Comparison of ENCODE assay signal across 16 cellular contexts in the genomic region with DNA sequence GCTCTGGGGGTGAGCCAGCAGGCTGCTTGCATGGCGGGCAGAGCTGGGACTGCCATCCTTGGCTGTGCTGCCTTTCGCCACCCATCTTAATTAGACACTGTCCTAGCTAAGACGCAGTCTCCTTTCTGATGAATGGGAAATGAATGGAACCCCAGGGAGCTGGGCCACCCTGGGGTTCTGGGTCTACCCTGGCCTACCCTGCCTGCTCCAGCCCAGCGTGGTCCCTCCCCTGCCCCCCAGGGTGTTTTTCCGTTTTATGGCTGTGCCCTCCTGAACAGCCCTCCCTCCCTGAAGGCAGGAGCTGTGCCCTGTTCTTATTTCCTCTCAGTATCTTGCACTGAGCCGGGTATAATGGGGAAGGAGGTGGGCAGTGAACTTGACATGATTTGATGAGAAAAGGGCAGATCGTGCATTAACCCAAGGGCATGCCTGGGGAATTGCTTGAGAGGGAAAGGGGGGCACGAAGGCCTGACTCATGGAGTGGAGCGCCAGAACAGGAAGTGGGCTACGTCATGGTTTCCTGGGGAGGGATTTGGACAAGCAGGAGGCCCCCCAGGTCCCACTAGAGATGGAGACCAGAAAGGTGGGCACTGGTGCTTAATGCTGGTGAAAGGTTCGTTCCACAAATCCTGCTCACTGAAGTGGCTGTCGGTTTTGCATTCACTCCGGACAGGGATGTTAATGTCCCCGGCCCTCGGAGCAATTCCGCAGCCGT.
DNase-seq lines count a peak whose midpoint lies in the region; FAIRE-seq and TF ChIP-seq lines count a peak whose summit lies in the region.
"Had no signal": no experiment of that assay in that cellular context is flagged by ENCODE, and none has a peak within 500 bp of the region (broad histone marks: within the 10 kb centered on the region; RNA-seq: fewer than 3 reads in every experiment).

No MANE protein-coding gene starts in this region.

- no peak overlapping the region for H3K4me2 ChIP-seq in neuronal stem cell (ENCODE audit: insufficient read depth, low read length, poor library complexity, severe bottlenecking)

- no peak overlapping the region for H2BK12ac ChIP-seq in neuronal stem cell (ENCODE audit: low read length)

- H3K9me3 ChIP-seq in neuronal stem cell (replicated peaks in 1 of 2; ENCODE audit: control insufficient read depth in 2 of 2, insufficient read depth in 1 of 2, low read depth in 1 of 2, low read length in 2 of 2) (no peaks in the 10 kb centered on the region), kidney (ENCODE audit: control insufficient read depth in 1 of 2, low read length in 2 of 2) (no peaks in the 10 kb centered on the region)
- H3K9me3 ChIP-seq in CD8-positive, alpha-beta memory T cell (ENCODE audit: low read length), result no peaks in the 10 kb centered on the region
- H3K9me3 ChIP-seq: body of pancreas had no signal

- H2BK5ac ChIP-seq in neuronal stem cell (ENCODE audit: low read length), result no peak overlapping the region

- no peaks in the 10 kb centered on the region for H3K36me3 Mint-ChIP-seq in CD8-positive, alpha-beta memory T cell
- H3K36me3 Mint-ChIP-seq: CD4-positive, CD25-positive, alpha-beta regulatory T cell had no signal

- H3K27ac ChIP-seq in neuronal stem cell (replicated peaks; ENCODE audit: low read length) (no peak overlapping the region), kidney (ENCODE audit: low read depth in 2 of 2, low read length in 2 of 2) (peak overlapping the region in 1 of 2 donors; percentile 27)
- H3K27ac ChIP-seq in CD8-positive, alpha-beta memory T cell (ENCODE audit: low read depth, low read length), result no peak overlapping the region

- POLR2A ChIA-PET in CD8-positive, alpha-beta memory T cell (lab: Charles Lee), result no interaction called here

- no peak overlapping the region for H3K27ac Mint-ChIP-seq in CD8-positive, alpha-beta memory T cell
- H3K27ac Mint-ChIP-seq: T-helper 1 cell treated with Interleukin-12 subunit alpha and Interleukin-12 subunit beta and Interleukin-4 antibody, amounts not matched to agents 30 μg/mL and 1 μg/mL, for 36 hours had no signal

- intact Hi-C loops in lower leg skin (cut with DNase I; ENCODE audit: low total_unique reads), result no loop called here
- intact Hi-C loops in kidney (cut with DNase I), result no loop called here

- no peak for FAIRE-seq in frontal cortex (lab: Jason Lieb, UNC)
- FAIRE-seq in kidney (lab: Jason Lieb, UNC), result no peak

- no peak overlapping the region for H3K9ac ChIP-seq in neuronal stem cell (ENCODE audit: low read depth, low read length, poor library complexity)
- no peak overlapping the region for H3K9ac ChIP-seq in kidney (ENCODE audit: low read length in 2 of 2)

- no CpG with 5 or more reads among the region's 17 CpGs for WGBS in neuronal stem cell (ENCODE audit: extremely low coverage in 2 of 2, insufficient read length in 2 of 2, insufficient replicate concordance in 1 of 2), 2 donors
- 75 to 78% methylated on average over 16 to 17 of the region's 17 CpGs for WGBS in lower leg skin, 2 donors

- no peak overlapping the region for H3K18ac ChIP-seq in neuronal stem cell (ENCODE audit: low read length)

- no peak for TF ChIP-seq POLR2A in lower leg skin (IDR thresholded peaks at IDR 0.05)

- H4K8ac ChIP-seq in neuronal stem cell (ENCODE audit: low read depth, low read length), result no peak overlapping the region

- TF ChIP-seq CTCF in cardiac fibroblast (IDR thresholded peaks at IDR 0.05; ENCODE audit: low read depth, low read length) (no peak), lower leg skin (IDR thresholded peaks at IDR 0.05) (no peak), kidney (IDR thresholded peaks at IDR 0.05; ENCODE audit: borderline replicate concordance, extremely low read depth, insufficient read depth) (no peak)

- DNase-seq in Daoy (ENCODE audit: low read depth) (peak; percentile 77), NCI-H146 (lab: John Stamatoyannopoulos, UW) (peak; percentile 79), cardiac fibroblast (ENCODE audit: low read depth in 2 of 2) (peak; percentile 45 to 64), neuronal stem cell (ENCODE audit: low spot score) (no peak), lower leg skin (ENCODE audit: low spot score in 2 of 2) (no peak), frontal cortex (ENCODE audit: low spot score in 2 of 2) (no peak), kidney (no peak)
- DNase-seq in CD8-positive, alpha-beta memory T cell, result no peak
- DNase-seq: activated CD4-positive, alpha-beta T cell treated with anti-CD3 and anti-CD28 coated beads, Interleukin-2, amount 50 U/mL, for 1 hour; CD4-positive, CD25-positive, alpha-beta regulatory T cell; GDM1; kidney glomerular epithelial cell; naive thymus-derived CD8-positive, alpha-beta T cell; OCI-M1 had no signal

- H3K79me1 ChIP-seq in neuronal stem cell (ENCODE audit: low read depth, low read length), result no peaks in the 10 kb centered on the region

- no peaks in the 10 kb centered on the region for H3K36me3 ChIP-seq in neuronal stem cell (replicated peaks in 1 of 2; ENCODE audit: control insufficient read depth in 2 of 2, insufficient read depth in 2 of 2, low read length in 2 of 2)
- H3K36me3 ChIP-seq in kidney (ENCODE audit: control insufficient read depth in 1 of 2, insufficient read depth in 2 of 2, low read length in 2 of 2), result no peaks in the 10 kb centered on the region
- no peaks in the 10 kb centered on the region for H3K36me3 ChIP-seq in CD8-positive, alpha-beta memory T cell (ENCODE audit: insufficient read depth, low read length)

- no peaks in the 10 kb centered on the region for H3K4me1 Mint-ChIP-seq in CD8-positive, alpha-beta memory T cell

- H3K4me3 ChIP-seq in cardiac fibroblast (replicated peaks in 1 of 2; ENCODE audit: low read depth in 2 of 2, low read length in 2 of 2), result no peak overlapping the region
- H3K4me3 ChIP-seq in neuronal stem cell (ENCODE audit: low read length in 2 of 2), result peak overlapping the region in 1 of 2 donors; percentile 27
- no peak overlapping the region for H3K4me3 ChIP-seq in lower leg skin (ENCODE audit: low read depth, poor library complexity, severe bottlenecking)
- H3K4me3 ChIP-seq in kidney (ENCODE audit: low read length in 2 of 2), result no peak overlapping the region
- H3K4me3 ChIP-seq in CD8-positive, alpha-beta memory T cell (ENCODE audit: low read length), result no peak overlapping the region
- H3K4me3 ChIP-seq: body of pancreas had no signal

- H2AFZ ChIP-seq in neuronal stem cell (ENCODE audit: low read length), result peak overlapping the region; percentile 38

- H3K27me3 ChIP-seq in neuronal stem cell (ENCODE audit: control insufficient read depth in 3 of 3, insufficient read depth in 3 of 3, low read depth in 1 of 3, low read length in 3 of 3), result no peaks in the 10 kb centered on the region
- no peaks in the 10 kb centered on the region for H3K27me3 ChIP-seq in CD8-positive, alpha-beta memory T cell (ENCODE audit: insufficient read depth, low read length, poor library complexity, severe bottlenecking)
- H3K27me3 ChIP-seq: body of pancreas had no signal

- no peaks in the 10 kb centered on the region for H3K9me3 Mint-ChIP-seq in CD8-positive, alpha-beta memory T cell
- H3K9me3 Mint-ChIP-seq: naive thymus-derived CD8-positive, alpha-beta T cell; T-helper 1 cell treated with Interleukin-12 subunit alpha and Interleukin-12 subunit beta and Interleukin-4 antibody, amounts not matched to agents 30 μg/mL and 1 μg/mL, for 36 hours had no signal

- peaks cover 5 to 28% of the 10 kb centered on the region in 2 donors for H3K4me1 ChIP-seq in neuronal stem cell (ENCODE audit: control insufficient read depth in 2 of 2, insufficient read depth in 1 of 2, low read depth in 1 of 2, low read length in 2 of 2)
- peaks cover 0 to 3% of the 10 kb centered on the region in 2 donors for H3K4me1 ChIP-seq in kidney (ENCODE audit: control insufficient read depth in 1 of 2, insufficient read depth in 1 of 2, low read depth in 1 of 2, low read length in 2 of 2)
- H3K4me1 ChIP-seq in CD8-positive, alpha-beta memory T cell (ENCODE audit: insufficient read depth, low read length), result no peaks in the 10 kb centered on the region
- H3K4me1 ChIP-seq: body of pancreas had no signal

- H4K91ac ChIP-seq in neuronal stem cell (ENCODE audit: low read depth, low read length, poor library complexity), result no peak overlapping the region

- H2BK15ac ChIP-seq in neuronal stem cell (ENCODE audit: low read length), result no peak overlapping the region

- H3K4me3 Mint-ChIP-seq in CD8-positive, alpha-beta memory T cell, result no peak overlapping the region
- H3K4me3 Mint-ChIP-seq: CD4-positive, CD25-positive, alpha-beta regulatory T cell; naive thymus-derived CD8-positive, alpha-beta T cell; T-helper 1 cell treated with Interleukin-12 subunit alpha and Interleukin-12 subunit beta and Interleukin-4 antibody, amounts not matched to agents 30 μg/mL and 1 μg/mL, for 36 hours had no signal

- CTCF ChIA-PET in CD8-positive, alpha-beta memory T cell (lab: Charles Lee), result interaction anchor here (1.0 kb wide), 1 partner anchor 10 kb away, joined by 3 read pairs; no protein-coding TSS in a partner anchor

- no peak overlapping the region for H3K4ac ChIP-seq in neuronal stem cell (ENCODE audit: low read length)

- H2BK120ac ChIP-seq in neuronal stem cell (ENCODE audit: low read depth, low read length), result no peak overlapping the region

- no peak overlapping the region for H2AK5ac ChIP-seq in neuronal stem cell (ENCODE audit: low read depth, low read length)

- no peak overlapping the region for H3K23ac ChIP-seq in neuronal stem cell (ENCODE audit: low read depth, low read length, poor library complexity)

- no peak overlapping the region for H3K14ac ChIP-seq in neuronal stem cell (ENCODE audit: low read length)

- peaks cover 0 to 4% of the 10 kb centered on the region in 2 donors for H3K27me3 Mint-ChIP-seq in CD8-positive, alpha-beta memory T cell
- H3K27me3 Mint-ChIP-seq: CD4-positive, CD25-positive, alpha-beta regulatory T cell; naive thymus-derived CD8-positive, alpha-beta T cell had no signal

Comparison
In these comparisons a context has a peak if more than half of its experiments do, and no peak if none do; other contexts are left out.
1. DNase-seq: peak in Daoy (single experiment), NCI-H146 (single experiment) and cardiac fibroblast (2 of 2); none in neuronal stem cell (single experiment), lower leg skin (0 of 2), frontal cortex (0 of 2), kidney (single experiment) and CD8-positive, alpha-beta memory T cell (0 of 5).